Comparison of ENCODE assay signal across 26 cellular contexts in genomic region chr20:33894798-33895197, GRCh38.
A peak's percentile ranks its signal among the peaks of the same experiment; 100 is the strongest.
DNase-seq lines count a peak whose midpoint lies in the region; ATAC-seq and TF ChIP-seq lines count a peak whose summit lies in the region.
"Had no signal": no experiment of that assay in that cellular context is flagged by ENCODE, and none has a peak within 500 bp of the region (broad histone marks: within the 10 kb centered on the region; RNA-seq: fewer than 3 reads in every experiment).

No MANE protein-coding gene starts in this region.

- no peak overlapping the region for H2BK5ac ChIP-seq in trophoblast cell (ENCODE audit: low read depth, low read length, poor library complexity)

- H2AFZ ChIP-seq in trophoblast cell (ENCODE audit: insufficient read depth, low read length, poor library complexity) = no peak overlapping the region
- H2AFZ ChIP-seq: neural progenitor cell had no signal

- H3K18ac ChIP-seq in trophoblast cell (ENCODE audit: low read length) = no peak overlapping the region

- TF ChIP-seq CTCF in heart left ventricle (IDR thresholded peaks at IDR 0.05) = no peak
- TF ChIP-seq CTCF in omental fat pad (IDR thresholded peaks at IDR 0.05) = no peak

- H2AK5ac ChIP-seq in trophoblast cell (ENCODE audit: low read length) = no peak overlapping the region

- H3K4me3 ChIP-seq in heart left ventricle (no peak overlapping the region), trophoblast cell (ENCODE audit: low read depth, low read length) (no peak overlapping the region)
- H3K4me3 ChIP-seq: K562, neural progenitor cell, upper lobe of right lung had no signal

- no peak overlapping the region for H2BK12ac ChIP-seq in trophoblast cell (ENCODE audit: low read length)

- DNase-seq in GM03348 (ENCODE audit: low spot score) (peak; percentile 33), amniotic epithelial cell (ENCODE audit: low read depth) (peak; percentile 75), heart left ventricle (no peak), trophoblast cell (peak; percentile 63 to 87), NCI-H2227 (lab: John Stamatoyannopoulos, UW; ENCODE audit: unreplicated experiment) (no peak), omental fat pad (ENCODE audit: low spot score) (no peak), NCI-H146 (lab: John Stamatoyannopoulos, UW) (no peak)
- DNase-seq: activated CD4-positive, alpha-beta memory T cell treated with anti-CD3 and anti-CD28 coated beads, Interleukin-2, amount 10 ng/mL, durations not matched to agents 7 days and 5 days; activated CD4-positive, alpha-beta T cell treated with anti-CD3 and anti-CD28 coated beads for 1 hour; activated CD8-positive, alpha-beta memory T cell treated with anti-CD3 and anti-CD28 coated beads, Interleukin-2, amount 50 U/mL, for 48 hours; anterior cingulate cortex; central memory CD4-positive, alpha-beta T cell; mammary epithelial cell; NCI-H1105 treated with DMSO at 0.1 percent for 48 hours; NCI-H2081; NCI-H82; posterior cingulate gyrus; SK-N-SH; stimulated activated CD4-positive, alpha-beta T cell treated with anti-CD3 and anti-CD28 coated beads, Interleukin-4, amount 100 ng/mL, for 4 hours; substantia nigra; T-helper 17 cell; upper lobe of right lung had no signal

- WGBS in heart left ventricle, 4 donors = 25 to 35% (median 27%) methylated on average over 3 of the region's 3 CpGs
- no CpG with 5 or more reads among the region's 3 CpGs for WGBS in trophoblast cell (ENCODE audit: extremely low coverage, insufficient coverage, insufficient read length)

- H2BK120ac ChIP-seq in trophoblast cell (ENCODE audit: insufficient read depth, low read length, poor library complexity) = no peak overlapping the region

- H3K27me3 ChIP-seq in heart left ventricle (no peaks in the 10 kb centered on the region), trophoblast cell (ENCODE audit: insufficient read depth, low read length) (no peaks in the 10 kb centered on the region)
- H3K27me3 ChIP-seq: neural progenitor cell, upper lobe of right lung had no signal

- H4K91ac ChIP-seq in trophoblast cell (ENCODE audit: low read depth, low read length) = no peak overlapping the region

- no peak overlapping the region for H4K12ac ChIP-seq in trophoblast cell (ENCODE audit: low read depth, low read length)

- no peak overlapping the region for H3K4ac ChIP-seq in trophoblast cell (ENCODE audit: low read depth, low read length)

- intact Hi-C loops in heart left ventricle (cut with DNase I) = no loop called here

- no peak for TF ChIP-seq POLR2A in heart left ventricle (IDR thresholded peaks at IDR 0.05)

- H3K9ac ChIP-seq in trophoblast cell (ENCODE audit: low read length) = no peak overlapping the region
- H3K9ac ChIP-seq: neural progenitor cell, SK-N-SH had no signal

- H3K14ac ChIP-seq in trophoblast cell (ENCODE audit: low read length) = no peak overlapping the region

- H3K36me3 ChIP-seq in heart left ventricle (no peaks in the 10 kb centered on the region), trophoblast cell (ENCODE audit: control insufficient read depth in 1 of 2, insufficient read depth in 2 of 2, low read length in 2 of 2) (no peaks in the 10 kb centered on the region)
- H3K36me3 ChIP-seq: neural progenitor cell, upper lobe of right lung had no signal

- H3K23ac ChIP-seq in trophoblast cell (ENCODE audit: low read length) = no peak overlapping the region

- peaks cover 0 to 4% (median 0%) of the 10 kb centered on the region in 12 donors for H3K4me1 ChIP-seq in heart left ventricle
- H3K4me1 ChIP-seq in trophoblast cell (ENCODE audit: control insufficient read depth in 1 of 2, insufficient read depth in 2 of 2, low read length in 2 of 2) = no peaks in the 10 kb centered on the region
- H3K4me1 ChIP-seq: neural progenitor cell, upper lobe of right lung had no signal

- peak; percentile 70 to 91 (median 88) for ATAC-seq in heart left ventricle
- no peak for ATAC-seq in omental fat pad (ENCODE audit: low FRiP score)
- ATAC-seq: K562; sciatic nerve; stimulated activated memory B cell treated with anti-CD40 and anti-IgM and Interleukin-4, amounts not matched to agents 10 μg/mL and 1 μg/mL and 100 μg/mL, for 72 hours; T-helper 17 cell; upper lobe of right lung had no signal

- H4K8ac ChIP-seq in trophoblast cell (ENCODE audit: low read depth, low read length) = no peak overlapping the region

- no peaks in the 10 kb centered on the region for H3K79me1 ChIP-seq in trophoblast cell (ENCODE audit: low read length)

- H3K27ac ChIP-seq in heart left ventricle (peak overlapping the region in 1 of 12 donors; percentile 46), trophoblast cell (ENCODE audit: low read depth, low read length) (no peak overlapping the region)
- H3K27ac ChIP-seq: neural progenitor cell, upper lobe of right lung had no signal

- no peaks in the 10 kb centered on the region for H3K79me2 ChIP-seq in trophoblast cell (ENCODE audit: control insufficient read depth, insufficient read depth, low read length, poor library complexity)

- H3K4me2 ChIP-seq in trophoblast cell (ENCODE audit: low read length) = no peak overlapping the region
- H3K4me2 ChIP-seq: neural progenitor cell, SK-N-SH had no signal

- H3K9me3 ChIP-seq in heart left ventricle (peaks cover 0 to 17% (median 0%) of the 10 kb centered on the region in 12 donors), trophoblast cell (ENCODE audit: insufficient read depth, low read depth, low read length) (peaks cover 1% of the 10 kb centered on the region)

Comparison
In these comparisons a context has a peak if more than half of its experiments do, and no peak if none do; other contexts are left out.
1. DNase-seq: peak in GM03348 (single experiment), amniotic epithelial cell (single experiment) and trophoblast cell (2 of 2); none in heart left ventricle (0 of 5), NCI-H2227 (single experiment), omental fat pad (single experiment) and NCI-H146 (single experiment).